ENCODE assay signal across 1 cellular context in genomic region chr20:5766085-5766764, GRCh38.
TF ChIP-seq lines count a peak whose summit lies in the region.

No MANE protein-coding gene starts in this region.

TF ChIP-seq in IMR-90, 13 proteins besides CTCF, POLR2A, EP300 and RAD21:
- TF ChIP-seq MAZ (IDR thresholded peaks at IDR 0.05; ENCODE audit: borderline replicate concordance, low read depth, low read length) (no peak), ELK1 (IDR thresholded peaks at IDR 0.05; ENCODE audit: borderline replicate concordance, low read depth, low read length) (no peak), NFE2L2 (IDR thresholded peaks at IDR 0.05; ENCODE audit: low read depth, low read length) (no peak), MAFK (IDR thresholded peaks at IDR 0.05; ENCODE audit: low read depth, low read length) (no peak), SMC3 (IDR thresholded peaks at IDR 0.05; ENCODE audit: low read depth, low read length) (no peak), RCOR1 (IDR thresholded peaks at IDR 0.05; ENCODE audit: insufficient replicate concordance, low read length) (no peak), CHD1 (IDR thresholded peaks at IDR 0.05; ENCODE audit: low read depth, low read length) (no peak), FOS (IDR thresholded peaks at IDR 0.05; ENCODE audit: low read depth, low read length) (no peak), CEBPB (IDR thresholded peaks at IDR 0.05; ENCODE audit: low read depth, low read length) (no peak), RFX5 (IDR thresholded peaks at IDR 0.05; ENCODE audit: low read depth, low read length) (no peak), BHLHE40 (IDR thresholded peaks at IDR 0.05; ENCODE audit: low read depth, low read length) (no peak), USF2 (IDR thresholded peaks at IDR 0.05; ENCODE audit: low read depth, low read length) (no peak), MXI1 (IDR thresholded peaks at IDR 0.05; ENCODE audit: borderline replicate concordance, low read depth, low read length) (no peak)
